In the genomic region with DNA sequence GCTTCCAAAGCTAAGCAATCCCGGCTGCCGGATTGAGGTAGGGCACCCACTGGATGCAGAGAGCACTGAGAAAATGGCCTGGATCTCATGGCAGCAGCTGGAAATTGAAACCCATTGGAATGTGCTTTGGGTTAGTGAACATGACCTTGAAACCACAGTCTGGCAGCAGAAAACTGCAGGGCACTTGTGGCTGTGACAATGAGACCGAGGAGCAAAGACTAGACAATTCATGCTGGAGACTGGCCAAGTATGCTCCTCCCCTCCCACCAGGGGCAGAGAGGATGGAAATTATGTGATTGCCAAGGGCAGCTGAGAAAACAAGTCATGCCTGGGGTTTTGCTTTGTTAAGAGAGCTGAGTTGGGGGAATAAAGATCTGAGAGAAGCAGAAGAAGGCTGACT, we compare ENCODE assay signal across 1 cellular context.
TF ChIP-seq lines count a peak whose summit lies in the region.

No MANE protein-coding gene starts in this region.

TF ChIP-seq in endothelial cell of umbilical vein, 7 proteins besides CTCF, POLR2A, EP300 and RAD21:
- TF ChIP-seq EZH2 (IDR thresholded peaks at IDR 0.05; ENCODE audit: borderline replicate concordance, low read depth, low read length, severe bottlenecking) (no peak), FOS (IDR thresholded peaks at IDR 0.05; ENCODE audit: borderline replicate concordance, insufficient read depth, low read length) (no peak), MAX (IDR thresholded peaks at IDR 0.05; ENCODE audit: insufficient read depth, insufficient read length) (no peak), GATA2 (IDR thresholded peaks at IDR 0.05; ENCODE audit: insufficient read depth, insufficient read length, low read depth, low read length) (no peak), MYC (IDR thresholded peaks at IDR 0.05; ENCODE audit: low read depth, low read length) (no peak), POLR2AphosphoS5 (IDR thresholded peaks at IDR 0.05; ENCODE audit: insufficient read depth, low read depth, low read length) (no peak), JUN (IDR thresholded peaks at IDR 0.05; ENCODE audit: borderline replicate concordance, insufficient read depth, insufficient read length, low read depth) (no peak)
